8 cellular contexts compared by ENCODE assay signal in genomic region chr16:2467301-2468141, GRCh38. TPM values are rescaled to one million over a fixed set of nuclear protein-coding genes. Genes with fewer than 3 reads are reported as not detected.
DNase-seq lines count a peak whose midpoint lies in the region; ATAC-seq and TF ChIP-seq lines count a peak whose summit lies in the region.

No MANE protein-coding gene starts in this region.

- intact Hi-C loops in vagina (cut with DNase I) = no loop called here

- H3K27ac ChIP-seq in vagina = peak overlapping the region; percentile 80

- H3K4me3 ChIP-seq in GM06990 (replicated peaks; ENCODE audit: low read depth, low read length) = peak overlapping the region; percentile 61
- peak overlapping the region; percentile 47 for H3K4me3 ChIP-seq in epithelial cell of esophagus (ENCODE audit: low read length)
- peak overlapping the region; percentile 47 to 57 for H3K4me3 ChIP-seq in vagina

- no peaks in the 10 kb centered on the region for H3K36me3 Mint-ChIP-seq in mesothelial cell of epicardium

- no peak for TF ChIP-seq CTCF in GM06990 (IDR thresholded peaks at IDR 0.05; ENCODE audit: insufficient read depth, low read length, poor library complexity, severe bottlenecking)
- no peak for TF ChIP-seq CTCF in epithelial cell of esophagus (IDR thresholded peaks at IDR 0.05; ENCODE audit: insufficient read depth, low read depth, low read length, missing control alignments)
- no peak for TF ChIP-seq CTCF in mesothelial cell of epicardium (IDR thresholded peaks at IDR 0.05; ENCODE audit: unreplicated experiment)
- TF ChIP-seq CTCF in vagina (IDR thresholded peaks at IDR 0.05) = no peak

- H3K4me3 Mint-ChIP-seq in mesothelial cell of epicardium = peak overlapping the region; percentile 36

- H3K4me1 ChIP-seq in vagina = peaks cover 45% of the 10 kb centered on the region

- H3K4me1 Mint-ChIP-seq in mesothelial cell of epicardium = peaks cover 20% of the 10 kb centered on the region

- no peaks in the 10 kb centered on the region for H3K27me3 Mint-ChIP-seq in mesothelial cell of epicardium (ENCODE audit: low read depth)

- peak overlapping the region; percentile 47 for H3K27ac Mint-ChIP-seq in mesothelial cell of epicardium

- H3K27me3 ChIP-seq in GM06990 (replicated peaks; ENCODE audit: control insufficient read depth, insufficient read depth, low read length) = no peaks in the 10 kb centered on the region; the same call in 1 of the 2 replicates
- H3K27me3 ChIP-seq in vagina = no peaks in the 10 kb centered on the region

- no peaks in the 10 kb centered on the region for H3K9me3 ChIP-seq in vagina

- peak; percentile 57 for DNase-seq in GM06990 (ENCODE audit: extremely low read depth, insufficient read length)
- peak; percentile 85 for DNase-seq in M059J (ENCODE audit: low read depth)
- DNase-seq in SK-MEL-5 (ENCODE audit: low read depth, low spot score) = peak; percentile 45
- peak; percentile 66 for DNase-seq in epithelial cell of esophagus (ENCODE audit: low read depth)
- peak in 1 of 2 experiments; percentile 70 for DNase-seq in mesothelial cell of epicardium (ENCODE audit: low spot score in 2 of 2, unreplicated experiment in 2 of 2)
- DNase-seq in vagina (ENCODE audit: extremely low spot score in 2 of 2) = no peak
- DNase-seq in NK-92 treated with Interleukin-12 subunit alpha and Interleukin-12 subunit beta, amount 100 ng/mL, for 24 hours (lab: John Stamatoyannopoulos, UW) = no peak

- TF ChIP-seq POLR2A in vagina (IDR thresholded peaks at IDR 0.05) = peak in 1 of 2 donors; percentile 28

- H3K9me3 Mint-ChIP-seq in mesothelial cell of epicardium = no peaks in the 10 kb centered on the region

- in situ Hi-C loops in SK-MEL-5 (cut with HindIII; ENCODE audit: low pct_unique_long_range_greater_than_20kb, low sequenced_read_pairs) = no loop called here

- H3K36me3 ChIP-seq in GM06990 (ENCODE audit: control insufficient read depth, insufficient read depth, low read length) (no peaks in the 10 kb centered on the region), vagina (no peaks in the 10 kb centered on the region)

- no peak for ATAC-seq in GM18517 (IDR thresholded peaks at IDR 0.05; ENCODE audit: unreplicated experiment)

RNA-seq across cellular contexts. Expression of gene NTN3, which starts 3.6 kb away (rescaled TPM):
- 0.44 TPM in 1 of 2 replicates, not detected in the other for total RNA-seq in M059J (2014; rRNA removed; shearing (Covaris generic))
- 0.21 TPM in 1 of 2 replicates, not detected in the other for total RNA-seq in SK-MEL-5 (2014; rRNA removed; shearing (Covaris generic))
- polyA plus RNA-seq in SK-MEL-5 (2015; cell fraction: cytosol; rRNA removed) = not detected in 2 replicates
- polyA plus RNA-seq in SK-MEL-5 (2015; cell fraction: nucleus; rRNA removed) = not detected in 2 replicates
- total RNA-seq in mesothelial cell of epicardium (17.4 to 17.9 TPM (median 17.5 TPM) in 3 replicates), vagina (not detected)

RNA-seq across cellular contexts. Expression of gene TBC1D24, which starts 7.4 kb away (rescaled TPM):
- 14.8 and 19.2 TPM in 2 replicates for total RNA-seq in M059J (2014; rRNA removed; shearing (Covaris generic))
- 5.7 and 9.3 TPM in 2 replicates for total RNA-seq in SK-MEL-5 (2014; rRNA removed; shearing (Covaris generic))
- 6.3 and 8.0 TPM in 2 replicates for polyA plus RNA-seq in SK-MEL-5 (2015; cell fraction: cytosol; rRNA removed)
- 12.2 and 21.0 TPM in 2 replicates for polyA plus RNA-seq in SK-MEL-5 (2015; cell fraction: nucleus; rRNA removed)
- 24.2 to 25.0 TPM (median 24.7 TPM) in 3 replicates for total RNA-seq in mesothelial cell of epicardium
- 9.6 TPM for total RNA-seq in vagina

RNA-seq across cellular contexts. Expression of gene TEDC2, which starts 7.6 kb away (rescaled TPM):
- 22.6 and 22.8 TPM in 2 replicates for total RNA-seq in M059J (2014; rRNA removed; shearing (Covaris generic))
- total RNA-seq in SK-MEL-5 (2014; rRNA removed; shearing (Covaris generic)) = 12.1 and 15.2 TPM in 2 replicates
- 15.2 and 16.7 TPM in 2 replicates for polyA plus RNA-seq in SK-MEL-5 (2015; cell fraction: cytosol; rRNA removed)
- 99.2 and 110 TPM in 2 replicates for polyA plus RNA-seq in SK-MEL-5 (2015; cell fraction: nucleus; rRNA removed)
- total RNA-seq in mesothelial cell of epicardium (14.5 to 16.0 TPM (median 14.7 TPM) in 3 replicates), vagina (2.5 TPM)

RNA-seq across cellular contexts. Expression of gene CCNF, which starts 38.3 kb away (rescaled TPM):
- total RNA-seq in M059J (2014; rRNA removed; shearing (Covaris generic)) = 34.3 and 53.2 TPM in 2 replicates
- total RNA-seq in SK-MEL-5 (2014; rRNA removed; shearing (Covaris generic)) = 12.9 and 14.5 TPM in 2 replicates
- polyA plus RNA-seq in SK-MEL-5 (2015; cell fraction: cytosol; rRNA removed) = 13.6 and 14.9 TPM in 2 replicates
- 20.5 and 26.2 TPM in 2 replicates for polyA plus RNA-seq in SK-MEL-5 (2015; cell fraction: nucleus; rRNA removed)
- total RNA-seq in mesothelial cell of epicardium (15.2 to 17.4 TPM (median 16.7 TPM) in 3 replicates), vagina (2.5 TPM)

RNA-seq across cellular contexts. Expression of gene ATP6V0C, which starts 46.2 kb away (rescaled TPM):
- total RNA-seq in M059J (2014; rRNA removed; shearing (Covaris generic)) = 80.0 and 81.3 TPM in 2 replicates
- total RNA-seq in SK-MEL-5 (2014; rRNA removed; shearing (Covaris generic)) = 77.8 and 90.0 TPM in 2 replicates
- 658 and 749 TPM in 2 replicates for polyA plus RNA-seq in SK-MEL-5 (2015; cell fraction: cytosol; rRNA removed)
- 45.5 and 71.0 TPM in 2 replicates for polyA plus RNA-seq in SK-MEL-5 (2015; cell fraction: nucleus; rRNA removed)
- total RNA-seq in mesothelial cell of epicardium (143 to 151 TPM (median 149 TPM) in 3 replicates), vagina (133 TPM)

Comparison
In these comparisons a context has a peak if more than half of its experiments do, and no peak if none do; other contexts are left out.
1. DNase-seq: peak in GM06990 (single experiment), M059J (single experiment), SK-MEL-5 (single experiment) and epithelial cell of esophagus (single experiment); none in vagina (0 of 2) and NK-92 treated with Interleukin-12 subunit alpha and Interleukin-12 subunit beta, amount 100 ng/mL, for 24 hours (single experiment).
2. RNA of gene NTN3, which starts 3.6 kb away (total RNA-seq): 17.4 to 17.9 TPM in mesothelial cell of epicardium; 0.44 TPM in M059J, 0.21 TPM in SK-MEL-5 and not detected in vagina (single experiment); every median in the first group is over 10 times any median in the second.
3. Peak in every context shown above with its lines, with median percentiles within 50 percentile points of each other: H3K4me3 ChIP-seq.